In genomic region chr11:116814502-116814901, GRCh38 we compare ENCODE assay signal across 29 cellular contexts. TPM values are rescaled to one million over a fixed set of nuclear protein-coding genes. Genes with fewer than 3 reads are reported as not detected.
"Had no signal": no experiment of that assay in that cellular context is flagged by ENCODE, and none has a peak within 500 bp of the region (broad histone marks: within the 10 kb centered on the region; RNA-seq: fewer than 3 reads in every experiment).

No MANE protein-coding gene starts in this region.

- H3K36me3 ChIP-seq: cardiac muscle cell had no signal

- ATAC-seq: activated naive CD4-positive, alpha-beta T cell treated with anti-CD3 and anti-CD28 coated beads, Interleukin-2, amount 50 U/mL, for 72 hours; activated naive CD8-positive, alpha-beta T cell treated with anti-CD3 and anti-CD28 coated beads, Interleukin-2, amount 50 U/mL, for 24 hours; activated T-cell treated with anti-CD3 and anti-CD28 coated beads, Interleukin-2, amount 50 U/mL, for 72 hours; Panc1; T-cell had no signal

- DNase-seq: activated CD4-positive, alpha-beta memory T cell treated with anti-CD3 and anti-CD28 coated beads, Interleukin-2, amount 10 ng/mL, durations not matched to agents 7 days and 5 days; activated CD4-positive, alpha-beta T cell treated with anti-CD3 and anti-CD28 coated beads, Interleukin-2, amount 50 U/mL, for 1 hour; activated CD4-positive, CD25-positive, alpha-beta regulatory T cell; activated naive CD4-positive, alpha-beta T cell; activated naive CD8-positive, alpha-beta T cell treated with anti-CD3 and anti-CD28 coated beads, Interleukin-2, amount 50 U/mL, for 24 hours; activated T-cell treated with anti-CD3 and anti-CD28 coated beads for 4 hours; activated T-cell treated with anti-CD3 and anti-CD28 coated beads, Interleukin-2, amount 50 U/mL, for 72 hours; amygdala; Kasumi-1; KBM-7; NCI-H1105 treated with DMSO at 0.1 percent for 48 hours; NCI-H1436 treated with DMSO at 0.1 percent for 48 hours; NCI-H187 treated with DMSO at 0.1 percent for 48 hours; NCI-H2081 treated with DMSO at 0.1 percent for 48 hours; NCI-H446; NCI-H524; OCI-M1; Right ventricle myocardium superior; T-cell; T-helper 2 cell; T1000 had no signal

- H3K27me3 ChIP-seq: cardiac muscle cell had no signal

- H3K4me3 ChIP-seq: cardiac muscle cell had no signal

- H3K27ac ChIP-seq: cardiac muscle cell, RWPE1, VCaP had no signal

RNA-seq across cellular contexts. Expression of gene APOA4, which starts 8.6 kb away (rescaled TPM):
- total RNA-seq: activated CD4-positive, alpha-beta memory T cell treated with anti-CD3 and anti-CD28 coated beads, Interleukin-2, amount 10 ng/mL, durations not matched to agents 7 days and 5 days; activated CD8-positive, alpha-beta memory T cell treated with anti-CD3 and anti-CD28 coated beads for 36 hours; activated naive CD4-positive, alpha-beta T cell treated with anti-CD3 and anti-CD28 coated beads, Interleukin-2, amount 50 U/mL, for 72 hours; activated T-cell treated with anti-CD3 and anti-CD28 coated beads, Interleukin-2, amount 50 U/mL, for 72 hours; astrocyte; Right ventricle myocardium superior; SK-MEL-5; T-cell had no signal

RNA-seq across cellular contexts. Expression of gene APOC3, which starts 15.2 kb away (rescaled TPM):
- total RNA-seq: activated CD4-positive, alpha-beta memory T cell treated with anti-CD3 and anti-CD28 coated beads, Interleukin-2, amount 10 ng/mL, durations not matched to agents 7 days and 5 days; activated CD8-positive, alpha-beta memory T cell treated with anti-CD3 and anti-CD28 coated beads for 36 hours; activated naive CD4-positive, alpha-beta T cell treated with anti-CD3 and anti-CD28 coated beads, Interleukin-2, amount 50 U/mL, for 72 hours; activated T-cell treated with anti-CD3 and anti-CD28 coated beads, Interleukin-2, amount 50 U/mL, for 72 hours; astrocyte; SK-MEL-5 had no signal

RNA-seq across cellular contexts. Expression of gene APOA5, which starts 22.8 kb away (rescaled TPM):
- total RNA-seq: activated CD4-positive, alpha-beta memory T cell treated with anti-CD3 and anti-CD28 coated beads, Interleukin-2, amount 10 ng/mL, durations not matched to agents 7 days and 5 days; activated CD8-positive, alpha-beta memory T cell treated with anti-CD3 and anti-CD28 coated beads for 36 hours; activated naive CD4-positive, alpha-beta T cell treated with anti-CD3 and anti-CD28 coated beads, Interleukin-2, amount 50 U/mL, for 72 hours; activated T-cell treated with anti-CD3 and anti-CD28 coated beads, Interleukin-2, amount 50 U/mL, for 72 hours; astrocyte; cardiac muscle cell; Right ventricle myocardium superior; SK-MEL-5 had no signal
- polyA plus RNA-seq: cardiac muscle cell had no signal

RNA-seq across cellular contexts. Expression of gene APOA1, which starts 22.9 kb away (rescaled TPM):
- total RNA-seq: activated CD4-positive, alpha-beta memory T cell treated with anti-CD3 and anti-CD28 coated beads, Interleukin-2, amount 10 ng/mL, durations not matched to agents 7 days and 5 days; activated T-cell treated with anti-CD3 and anti-CD28 coated beads, Interleukin-2, amount 50 U/mL, for 72 hours; SK-MEL-5 had no signal
